In genomic region chr11:17385492-17385891, GRCh38 we compare ENCODE assay signal across 15 cellular contexts. TPM values are rescaled to one million over a fixed set of nuclear protein-coding genes. Genes with fewer than 3 reads are reported as not detected.
DNase-seq lines count a peak whose midpoint lies in the region; ATAC-seq and TF ChIP-seq lines count a peak whose summit lies in the region.
"Had no signal": no experiment of that assay in that cellular context is flagged by ENCODE, and none has a peak within 500 bp of the region (broad histone marks: within the 10 kb centered on the region; RNA-seq: fewer than 3 reads in every experiment).

No MANE protein-coding gene starts in this region.

- no peaks in the 10 kb centered on the region for H3K9me3 Mint-ChIP-seq in dendritic cell treated with granulocyte-macrophage colony-stimulating factor and Interleukin-4, amounts not matched to agents 40 ng/mL and 50 ng/mL, for 4 days
- H3K9me3 Mint-ChIP-seq: CD4-positive, alpha-beta memory T cell had no signal

- H3K27me3 Mint-ChIP-seq in dendritic cell treated with granulocyte-macrophage colony-stimulating factor and Interleukin-4, amounts not matched to agents 40 ng/mL and 50 ng/mL, for 4 days = peaks cover 30% of the 10 kb centered on the region
- H3K27me3 Mint-ChIP-seq: CD4-positive, alpha-beta memory T cell had no signal

- TF ChIP-seq CTCF in right atrium auricular region (IDR thresholded peaks at IDR 0.05) (no peak), gastrocnemius medialis (IDR thresholded peaks at IDR 0.05 in 4 of 5, conservative IDR thresholded peaks at IDR 0.05 in 1 of 5) (no peak)

- H3K4me1 ChIP-seq in right atrium auricular region (peaks cover 0 to 45% of the 10 kb centered on the region in 2 donors), gastrocnemius medialis (peaks cover 45% of the 10 kb centered on the region in 2 donors)

- H3K4me3 Mint-ChIP-seq in dendritic cell treated with granulocyte-macrophage colony-stimulating factor and Interleukin-4, amounts not matched to agents 40 ng/mL and 50 ng/mL, for 4 days = no peak overlapping the region
- H3K4me3 Mint-ChIP-seq: CD4-positive, alpha-beta memory T cell had no signal

- H3K36me3 Mint-ChIP-seq in dendritic cell treated with granulocyte-macrophage colony-stimulating factor and Interleukin-4, amounts not matched to agents 40 ng/mL and 50 ng/mL, for 4 days (ENCODE audit: low read depth) = peaks cover 17% of the 10 kb centered on the region
- H3K36me3 Mint-ChIP-seq: CD4-positive, alpha-beta memory T cell had no signal

- H3K27ac ChIP-seq in right atrium auricular region (peak overlapping the region; percentile 83 to 93), gastrocnemius medialis (peak overlapping the region; percentile 90 to 98 (median 97))
- H3K27ac ChIP-seq: GM23248, Peyer's patch had no signal

- H3K36me3 ChIP-seq in right atrium auricular region (no peaks in the 10 kb centered on the region), gastrocnemius medialis (peaks cover 0 to 8% of the 10 kb centered on the region in 2 donors)
- H3K36me3 ChIP-seq: Peyer's patch had no signal

- H3K9me3 ChIP-seq in right atrium auricular region (no peaks in the 10 kb centered on the region), gastrocnemius medialis (no peaks in the 10 kb centered on the region)
- H3K9me3 ChIP-seq: Peyer's patch had no signal

- H3K4me3 ChIP-seq in right atrium auricular region (peak overlapping the region in 1 of 2 donors; percentile 36), gastrocnemius medialis (peak overlapping the region; percentile 55 to 72 (median 66))
- H3K4me3 ChIP-seq: GM23248, Peyer's patch had no signal

- peaks cover 69% of the 10 kb centered on the region for H3K4me1 Mint-ChIP-seq in dendritic cell treated with granulocyte-macrophage colony-stimulating factor and Interleukin-4, amounts not matched to agents 40 ng/mL and 50 ng/mL, for 4 days (ENCODE audit: low read depth)

- in situ Hi-C loops in gastrocnemius medialis (cut with MboI; ENCODE audit: low sequenced_read_pairs in 4 of 4) = loop anchor here in 2 of 4 donors (10.0 to 25.0 kb wide), 3 partner anchors 89 to 327 kb away; partner anchors contain the start of genes ABCC8 (in 1 of the 2) and MYOD1 (in 1 of the 2)

- intact Hi-C loops in Right ventricle myocardium superior (cut with DNase I) = no loop called here
- intact Hi-C loops in dendritic cell treated with granulocyte-macrophage colony-stimulating factor and Interleukin-4, amounts not matched to agents 40 ng/mL and 50 ng/mL, for 4 days (cut with micrococcal nuclease) = no loop called here
- intact Hi-C loops in gastrocnemius medialis (cut with DNase I; ENCODE audit: low total_unique reads) = loop anchor here (5.0 to 10.0 kb wide), 3 partner anchors 37 to 412 kb away; no protein-coding TSS in a partner anchor

- TF ChIP-seq POLR2A in gastrocnemius medialis (IDR thresholded peaks at IDR 0.05) = no peak

- no peak for ATAC-seq in Right ventricle myocardium superior (ENCODE audit: poor library complexity)
- peak in 1 of 2 donors; percentile 1 for ATAC-seq in gastrocnemius medialis
- ATAC-seq: HCT116 had no signal

- DNase-seq in right atrium auricular region (ENCODE audit: low spot score) (no peak), Right ventricle myocardium superior (no peak), gastrocnemius medialis (peak in 1 of 2 donors; percentile 63), OCI-M2 (lab: John Stamatoyannopoulos, UW; ENCODE audit: unreplicated experiment) (no peak), SW 1271 (lab: John Stamatoyannopoulos, UW) (no peak), SHP77 (lab: John Stamatoyannopoulos, UW) (no peak), NCI-H510A (lab: John Stamatoyannopoulos, UW) (no peak)
- DNase-seq: AML-193; CD4-positive, alpha-beta memory T cell; GM23248; NCI-H2107; Peyer's patch; SIG-M5 had no signal

- H3K27ac Mint-ChIP-seq in dendritic cell treated with granulocyte-macrophage colony-stimulating factor and Interleukin-4, amounts not matched to agents 40 ng/mL and 50 ng/mL, for 4 days = peak overlapping the region; percentile 29

- H3K27me3 ChIP-seq in right atrium auricular region (peaks cover 0 to 3% of the 10 kb centered on the region in 2 donors), gastrocnemius medialis (no peaks in the 10 kb centered on the region)
- H3K27me3 ChIP-seq: Peyer's patch had no signal

RNA-seq across cellular contexts. Expression of gene KCNJ11, which starts 3.0 kb away (rescaled TPM):
- total RNA-seq in right atrium auricular region = 10 to 100 TPM; 18.7 to 19.5 TPM
- 27.7 TPM for total RNA-seq in Right ventricle myocardium superior
- 100 to 1,000 TPM; 103 to 182 (median 147) TPM for total RNA-seq in gastrocnemius medialis
- total RNA-seq: CD4-positive, alpha-beta memory T cell; GM23248 had no signal

RNA-seq across cellular contexts. Expression of gene NCR3LG1, which starts 33.9 kb away (rescaled TPM):
- 1 to 10 TPM; 2.0 to 3.6 TPM for total RNA-seq in right atrium auricular region
- 0.56 TPM for total RNA-seq in Right ventricle myocardium superior
- under 1 TPM; 0.07 to 0.95 (median 0.38) TPM for total RNA-seq in gastrocnemius medialis
